Comparison of ENCODE assay signal across 19 cellular contexts in genomic region chr2:42756956-42757513, GRCh38. TPM values are rescaled to one million over a fixed set of nuclear protein-coding genes. Genes with fewer than 3 reads are reported as not detected.
DNase-seq lines count a peak whose midpoint lies in the region; ATAC-seq, FAIRE-seq and TF ChIP-seq lines count a peak whose summit lies in the region.
"Had no signal": no experiment of that assay in that cellular context is flagged by ENCODE, and none has a peak within 500 bp of the region (broad histone marks: within the 10 kb centered on the region; RNA-seq: fewer than 3 reads in every experiment).

No MANE protein-coding gene starts in this region.

- SMC1A ChIA-PET in GM12878 (lab: Charles Lee; ENCODE audit: uncharacterized antibody, unreplicated experiment) = interaction anchor here (0.7 to 3.0 kb wide), 7 partner anchors 12 to 41 kb away, joined by 3 to 10 read pairs (median 3); no protein-coding TSS in a partner anchor

- H3K79me1 ChIP-seq in neuronal stem cell (ENCODE audit: low read depth, low read length) = no peaks in the 10 kb centered on the region

- H2AFZ ChIP-seq in GM12878 (ENCODE audit: control insufficient read depth, low read depth, low read length) (no peak overlapping the region), neuronal stem cell (ENCODE audit: low read length) (no peak overlapping the region), MM.1S (ENCODE audit: low read length) (no peak overlapping the region)

- H3K9me2 ChIP-seq in MM.1S (replicated peaks; ENCODE audit: insufficient read depth, low read length) = no peaks in the 10 kb centered on the region

- peaks cover 0 to 35% (median 0%) of the 10 kb centered on the region in 11 experiments; a peak in 4 of 22 replicates for H3K27me3 ChIP-seq in BLaER1 treated with 17β-estradiol and CSF1 and Interleukin-3, amounts not matched to agents 10 nM and 100 nM
- no peaks in the 10 kb centered on the region for H3K27me3 ChIP-seq in GM12878 (replicated peaks in 1 of 2; ENCODE audit: control insufficient read depth in 2 of 2, insufficient read depth in 2 of 2, low read length in 1 of 2)
- no peaks in the 10 kb centered on the region for H3K27me3 ChIP-seq in neuronal stem cell (ENCODE audit: control insufficient read depth in 3 of 3, insufficient read depth in 3 of 3, low read depth in 1 of 3, low read length in 3 of 3)
- H3K27me3 ChIP-seq in MM.1S (replicated peaks; ENCODE audit: insufficient read depth, low read length) = no peaks in the 10 kb centered on the region
- H3K27me3 ChIP-seq: BE2C, SJSA1 had no signal

- peak overlapping the region; percentile 32 for H3K14ac ChIP-seq in neuronal stem cell (ENCODE audit: low read length)

- BruUV-seq in GM12878 (replicated peaks; lab: Mats Ljungman, UMichigan) = no TSS peak

- no peak overlapping the region for H2BK15ac ChIP-seq in neuronal stem cell (ENCODE audit: low read length)

- TF ChIP-seq CTCF in GM12878 (IDR thresholded peaks at IDR 0.05 in 2 of 3, conservative IDR thresholded peaks at IDR 0.05 in 1 of 3; ENCODE audit: control insufficient read depth in 2 of 3, extremely low read depth in 1 of 3, insufficient read depth in 1 of 3, low read depth in 3 of 3, low read length in 3 of 3) (no peak), MM.1S (IDR thresholded peaks at IDR 0.05; ENCODE audit: low read length) (no peak)

- H3K79me2 ChIP-seq in GM12878 (ENCODE audit: control insufficient read depth, insufficient read depth, low read length) = no peaks in the 10 kb centered on the region
- no peaks in the 10 kb centered on the region for H3K79me2 ChIP-seq in MM.1S (ENCODE audit: low read length)

- no peak overlapping the region for H4K8ac ChIP-seq in neuronal stem cell (ENCODE audit: low read depth, low read length)

- H2BK5ac ChIP-seq in neuronal stem cell (ENCODE audit: low read length) = no peak overlapping the region

- no peak overlapping the region for H3K4me3 ChIP-seq in BLaER1 treated with 17β-estradiol and CSF1 and Interleukin-3, amounts not matched to agents 10 nM and 100 nM
- H3K4me3 ChIP-seq in GM12878 (no peak overlapping the region), neuronal stem cell (ENCODE audit: low read length in 2 of 2) (no peak overlapping the region), MM.1S (ENCODE audit: low read length) (no peak overlapping the region)
- H3K4me3 ChIP-seq: SJSA1 had no signal

- peaks cover 0 to 14% (median 0%) of the 10 kb centered on the region in 11 experiments; a peak in 2 of 22 replicates for H3K36me3 ChIP-seq in BLaER1 treated with 17β-estradiol and CSF1 and Interleukin-3, amounts not matched to agents 10 nM and 100 nM
- H3K36me3 ChIP-seq in GM12878 (ENCODE audit: control insufficient read depth in 2 of 2, insufficient read depth in 2 of 2, low read length in 1 of 2) (no peaks in the 10 kb centered on the region), neuronal stem cell (replicated peaks in 1 of 2; ENCODE audit: control insufficient read depth in 2 of 2, insufficient read depth in 2 of 2, low read length in 2 of 2) (peaks cover 2 to 7% of the 10 kb centered on the region in 2 donors), MM.1S (replicated peaks; ENCODE audit: insufficient read depth, low read length) (no peaks in the 10 kb centered on the region)
- H3K36me3 ChIP-seq: BE2C, SJSA1 had no signal

- RAD21 ChIA-PET in GM12878 (lab: Charles Lee; ENCODE audit: unreplicated experiment) = interaction anchor here (1.0 kb wide), 1 partner anchor 118 kb away, joined by 4 read pairs; no protein-coding TSS in a partner anchor

- CTCF ChIA-PET in GM12878 (lab: Yijun Ruan, JAX) = interaction anchor here (1.1 to 1.2 kb wide), 2 partner anchors 14 to 93 kb away, joined by 3 to 4 read pairs; no protein-coding TSS in a partner anchor

- peak overlapping the region; percentile 77 to 93 (median 84) for H3K4me2 ChIP-seq in BLaER1 treated with 17β-estradiol and CSF1 and Interleukin-3, amounts not matched to agents 10 nM and 100 nM
- no peak overlapping the region for H3K4me2 ChIP-seq in GM12878 (ENCODE audit: control insufficient read depth, insufficient read depth)
- no peak overlapping the region for H3K4me2 ChIP-seq in neuronal stem cell (ENCODE audit: insufficient read depth, low read length, poor library complexity, severe bottlenecking)
- no peak overlapping the region for H3K4me2 ChIP-seq in MM.1S (ENCODE audit: low read depth, low read length)

- WGBS in GM12878 (ENCODE audit: insufficient coverage, insufficient replicate concordance, low lambda C conversion rate, missing lambda C conversion rate) = 74% methylated on average over 6 of the region's 6 CpGs
- no CpG with 5 or more reads among the region's 6 CpGs for WGBS in neuronal stem cell (ENCODE audit: extremely low coverage in 2 of 2, insufficient read length in 2 of 2, insufficient replicate concordance in 1 of 2), 2 donors

- DNase-seq in ELR (ENCODE audit: low read depth) (peak; percentile 25), GM12878 (ENCODE audit: low read depth, low spot score) (no peak), neuronal stem cell (ENCODE audit: low spot score) (no peak), NCI-H2107 treated with DMSO at 0.1 percent for 48 hours (lab: John Stamatoyannopoulos, UW; ENCODE audit: unreplicated experiment) (no peak), GDM1 (lab: John Stamatoyannopoulos, UW) (no peak), MM.1S (no peak)
- DNase-seq: BE2C; CD8-positive, alpha-beta memory T cell; NCI-H1092 treated with DMSO at 0.1 percent for 48 hours; NCI-H187 treated with DMSO at 0.1 percent for 48 hours; NCI-H524; OCI-M1; SW 1271 had no signal

- peaks cover 0 to 45% (median 0%) of the 10 kb centered on the region in 11 experiments; a peak in 2 of 22 replicates for H4K20me1 ChIP-seq in BLaER1 treated with 17β-estradiol and CSF1 and Interleukin-3, amounts not matched to agents 10 nM and 100 nM
- H4K20me1 ChIP-seq in GM12878 (ENCODE audit: control insufficient read depth, insufficient read depth) (no peaks in the 10 kb centered on the region), MM.1S (ENCODE audit: insufficient read depth, low read length) (no peaks in the 10 kb centered on the region)

- TF ChIP-seq EP300 in GM12878 (IDR thresholded peaks at IDR 0.05; ENCODE audit: borderline replicate concordance in 1 of 2, control insufficient read depth in 1 of 2, low read depth in 2 of 2, low read length in 2 of 2) = no peak

- H4K91ac ChIP-seq in neuronal stem cell (ENCODE audit: low read depth, low read length, poor library complexity) = no peak overlapping the region

- no peak for TF ChIP-seq RAD21 in GM12878 (IDR thresholded peaks at IDR 0.05; ENCODE audit: insufficient read depth, low read depth, low read length)

- no peak overlapping the region for H3K4ac ChIP-seq in neuronal stem cell (ENCODE audit: low read length)

- no peak overlapping the region for H2BK120ac ChIP-seq in neuronal stem cell (ENCODE audit: low read depth, low read length)

- peak overlapping the region in 9 of 11 experiments; percentile 13 to 97 (median 93); a peak in 17 of 22 replicates for H3K27ac ChIP-seq in BLaER1 treated with 17β-estradiol and CSF1 and Interleukin-3, amounts not matched to agents 10 nM and 100 nM
- H3K27ac ChIP-seq in GM12878 (ENCODE audit: control insufficient read depth, insufficient read depth) (no peak overlapping the region), neuronal stem cell (replicated peaks; ENCODE audit: low read length) (no peak overlapping the region), MM.1S (ENCODE audit: low read length) (no peak overlapping the region)
- H3K27ac ChIP-seq: RWPE1, SJSA1 had no signal

- H3K9ac ChIP-seq in BLaER1 treated with 17β-estradiol and CSF1 and Interleukin-3, amounts not matched to agents 10 nM and 100 nM = peak overlapping the region in 9 of 11 experiments; percentile 32 to 80 (median 74); a peak in 14 of 22 replicates
- no peak overlapping the region for H3K9ac ChIP-seq in GM12878 (ENCODE audit: control insufficient read depth, insufficient read depth, low read length)
- H3K9ac ChIP-seq in neuronal stem cell (ENCODE audit: low read depth, low read length, poor library complexity) = no peak overlapping the region
- no peak overlapping the region for H3K9ac ChIP-seq in MM.1S (ENCODE audit: low read length)

- H3K9me3 ChIP-seq in BLaER1 treated with 17β-estradiol and CSF1 and Interleukin-3, amounts not matched to agents 10 nM and 100 nM (replicated peaks in 1 of 11) = no peaks in the 10 kb centered on the region
- H3K9me3 ChIP-seq in GM12878 (replicated peaks; ENCODE audit: control insufficient read depth, insufficient read depth, low read length) (no peaks in the 10 kb centered on the region), neuronal stem cell (replicated peaks in 1 of 2; ENCODE audit: control insufficient read depth in 2 of 2, insufficient read depth in 1 of 2, low read depth in 1 of 2, low read length in 2 of 2) (peaks cover 0 to 2% of the 10 kb centered on the region in 2 donors), MM.1S (replicated peaks; ENCODE audit: insufficient read depth, low read length) (no peaks in the 10 kb centered on the region)
- H3K9me3 ChIP-seq: BE2C, SJSA1 had no signal

- in situ Hi-C loops in GM12878 (cut with MboI) = no loop called here

- intact Hi-C loops in GM12878 (cut with micrococcal nuclease; ENCODE audit: unreplicated experiment) = loop anchor here (10.0 kb wide), 1 partner anchor 262 kb away; the partner anchor contains the start of gene KCNG3

- H3K23ac ChIP-seq in neuronal stem cell (ENCODE audit: low read depth, low read length, poor library complexity) = no peak overlapping the region

- no peak overlapping the region for H3K18ac ChIP-seq in neuronal stem cell (ENCODE audit: low read length)

- peaks cover 56 to 68% (median 60%) of the 10 kb centered on the region in 10 experiments for H3K4me1 ChIP-seq in BLaER1 treated with 17β-estradiol and CSF1 and Interleukin-3, amounts not matched to agents 10 nM and 100 nM
- H3K4me1 ChIP-seq in GM12878 (ENCODE audit: control insufficient read depth, insufficient read depth, low read length) (peaks cover 34% of the 10 kb centered on the region), neuronal stem cell (ENCODE audit: control insufficient read depth in 2 of 2, insufficient read depth in 1 of 2, low read depth in 1 of 2, low read length in 2 of 2) (peaks cover 0 to 2% of the 10 kb centered on the region in 2 donors), MM.1S (ENCODE audit: low read length) (no peaks in the 10 kb centered on the region)
- H3K4me1 ChIP-seq: BE2C, SJSA1 had no signal

- H2AK5ac ChIP-seq in neuronal stem cell (ENCODE audit: low read depth, low read length) = peak overlapping the region; percentile 44

- FAIRE-seq in GM12878 (lab: Jason Lieb, UNC) = no peak

- H3F3A ChIP-seq in MM.1S (ENCODE audit: insufficient read depth, low read length) = no peaks in the 10 kb centered on the region

- no peak overlapping the region for H2BK12ac ChIP-seq in neuronal stem cell (ENCODE audit: low read length)

- ATAC-seq in GM12878 (no peak), HG02571 (IDR thresholded peaks at IDR 0.05; ENCODE audit: unreplicated experiment) (no peak)
- ATAC-seq: HCT116 had no signal

- POLR2A ChIA-PET in GM12878 (lab: Charles Lee) = no interaction called here

- TF ChIP-seq POLR2A in GM12878 (IDR thresholded peaks at IDR 0.05; ENCODE audit: low read depth, low read length) = no peak

RNA-seq across cellular contexts. Expression of gene OXER1, which starts 6.9 kb away (rescaled TPM):
- 4.2 and 6.5 TPM in 2 replicates for total RNA-seq in GM12878 (2013; cell fraction: nucleolus; rRNA removed)
- total RNA-seq in GM12878 (2014; rRNA removed) (2.5 and 2.9 TPM in 2 replicates), GM12878 (2014; rRNA removed; fragmentation: Illumina TruSeq; extraction: Trizol) (1.6 and 2.0 TPM in 2 replicates), GM12878 (2021) (6.6 and 7.6 TPM in 2 replicates)
- polyA plus RNA-seq in GM12878 (2011; ENCODE audit: low read depth) = 3.2 TPM
- polyA plus RNA-seq in GM12878 (2011; rRNA removed) (1.4 and 3.8 TPM in 2 replicates), GM12878 (2014; fragmentation: Illumina TruSeq; extraction: Trizol) (0.51 and 2.0 TPM in 2 replicates), GM12878 (2014; fragmentation: Nextera tagmentation; extraction: Ambion mirVana) (under 1 TPM; 0.11 to 0.13 TPM), GM12878 (2014; rRNA removed) (6.1 and 6.6 TPM in 2 replicates), GM12878 (2016; fragmentation: Nextera tagmentation; extraction: Ambion mirVana) (1 to 10 TPM; 5.3 to 8.6 TPM)
- 4.1 and 6.7 TPM in 2 replicates for polyA plus RNA-seq in GM12878 (2011; cell fraction: cytosol; rRNA removed)
- 22.8 and 24.8 TPM in 2 replicates for polyA plus RNA-seq in GM12878 (2011; cell fraction: nucleus; rRNA removed)
- polyA plus RNA-seq in GM12878 (2012) = 4.7 and 6.5 TPM in 2 replicates
- polyA minus RNA-seq in GM12878 (2011; rRNA and poly(A)+ RNA removed) = 3.1 and 6.3 TPM in 2 replicates
- 1.3 and 2.5 TPM in 2 replicates for polyA minus RNA-seq in GM12878 (2011; cell fraction: cytosol; rRNA and poly(A)+ RNA removed)
- 3.4 and 6.2 TPM in 2 replicates for polyA minus RNA-seq in GM12878 (2011; cell fraction: nucleus; rRNA and poly(A)+ RNA removed)
- 1.2 TPM for polyA plus RNA-seq in neuronal stem cell (2013, experiment 1 of 2)
- polyA plus RNA-seq in neuronal stem cell (2013, experiment 2 of 2) = 0.97 TPM
- total RNA-seq: HT1080, SJSA1 had no signal

RNA-seq across cellular contexts. Expression of gene HAAO, which starts 35.3 kb away (rescaled TPM):
- total RNA-seq in GM12878 (2013; cell fraction: nucleolus; rRNA removed) = 37.5 and 48.1 TPM in 2 replicates
- total RNA-seq in GM12878 (2014; rRNA removed) (25.7 and 25.9 TPM in 2 replicates), GM12878 (2014; rRNA removed; fragmentation: Illumina TruSeq; extraction: Trizol) (21.5 and 21.6 TPM in 2 replicates), GM12878 (2021) (41.6 and 49.5 TPM in 2 replicates)
- 14.7 TPM for polyA plus RNA-seq in GM12878 (2011; ENCODE audit: low read depth)
- polyA plus RNA-seq in GM12878 (2011; rRNA removed) (17.0 and 29.2 TPM in 2 replicates), GM12878 (2014; fragmentation: Illumina TruSeq; extraction: Trizol) (6.9 and 19.1 TPM in 2 replicates), GM12878 (2014; fragmentation: Nextera tagmentation; extraction: Ambion mirVana) (1 to 10 TPM; 4.3 to 6.9 TPM), GM12878 (2014; rRNA removed) (28.0 and 31.9 TPM in 2 replicates), GM12878 (2016; fragmentation: Nextera tagmentation; extraction: Ambion mirVana) (10 to 100 TPM; 54.7 to 58.7 TPM)
- polyA plus RNA-seq in GM12878 (2011; cell fraction: cytosol; rRNA removed) = 39.3 and 56.1 TPM in 2 replicates
- 72.4 and 75.6 TPM in 2 replicates for polyA plus RNA-seq in GM12878 (2011; cell fraction: nucleus; rRNA removed)
- 23.2 and 34.1 TPM in 2 replicates for polyA plus RNA-seq in GM12878 (2012)
- polyA minus RNA-seq in GM12878 (2011; rRNA and poly(A)+ RNA removed) = 17.6 and 31.9 TPM in 2 replicates
- polyA minus RNA-seq in GM12878 (2011; cell fraction: cytosol; rRNA and poly(A)+ RNA removed) = 10.0 and 11.2 TPM in 2 replicates
- 16.3 and 33.4 TPM in 2 replicates for polyA minus RNA-seq in GM12878 (2011; cell fraction: nucleus; rRNA and poly(A)+ RNA removed)
- 2.1 TPM for polyA plus RNA-seq in neuronal stem cell (2013, experiment 1 of 2)
- 2.5 TPM for polyA plus RNA-seq in neuronal stem cell (2013, experiment 2 of 2)
- total RNA-seq: HT1080, SJSA1 had no signal
- polyA plus RNA-seq: CD8-positive, alpha-beta memory T cell had no signal

Comparison
In these comparisons a context has a peak if more than half of its experiments do, and no peak if none do; other contexts are left out.
1. H3K27ac ChIP-seq: peak in BLaER1 treated with 17β-estradiol and CSF1 and Interleukin-3, amounts not matched to agents 10 nM and 100 nM (9 of 11); none in GM12878 (single experiment), neuronal stem cell (single experiment) and MM.1S (single experiment).
2. H3K4me2 ChIP-seq: peak in BLaER1 treated with 17β-estradiol and CSF1 and Interleukin-3, amounts not matched to agents 10 nM and 100 nM (11 of 11); none in GM12878 (single experiment), neuronal stem cell (single experiment) and MM.1S (single experiment).
3. H3K9ac ChIP-seq: peak in BLaER1 treated with 17β-estradiol and CSF1 and Interleukin-3, amounts not matched to agents 10 nM and 100 nM (9 of 11); none in GM12878 (single experiment), neuronal stem cell (single experiment) and MM.1S (single experiment).